In genomic region chr5:132176987-132177386, GRCh38 we compare ENCODE assay signal across 10 cellular contexts. TPM values are rescaled to one million over a fixed set of nuclear protein-coding genes. Genes with fewer than 3 reads are reported as not detected.
DNase-seq lines count a peak whose midpoint lies in the region; ATAC-seq and TF ChIP-seq lines count a peak whose summit lies in the region.
"Had no signal": no experiment of that assay in that cellular context is flagged by ENCODE, and none has a peak within 500 bp of the region (broad histone marks: within the 10 kb centered on the region; RNA-seq: fewer than 3 reads in every experiment).

No MANE protein-coding gene starts in this region.

- no peak overlapping the region for H3K4me3 ChIP-seq in breast epithelium
- H3K4me3 ChIP-seq in dorsolateral prefrontal cortex: no peak overlapping the region

- H3K4me3 Mint-ChIP-seq in MCF 10A (ENCODE audit: unreplicated experiment): no peak overlapping the region
- H3K4me3 Mint-ChIP-seq in IgD-negative memory B cell: peak overlapping the region; percentile 34 to 90 (median 76)
- no peak overlapping the region for H3K4me3 Mint-ChIP-seq in activated CD8-positive, alpha-beta T cell treated with anti-CD3 and anti-CD28 coated beads, Interleukin-2, amount 10 ng/mL, durations not matched to agents 7 days and 5 days
- H3K4me3 Mint-ChIP-seq in CD4-positive, alpha-beta T cell: no peak overlapping the region

- H3K27ac Mint-ChIP-seq in MCF 10A (ENCODE audit: low read depth, unreplicated experiment) (no peak overlapping the region), IgD-negative memory B cell (no peak overlapping the region)
- H3K27ac Mint-ChIP-seq in activated CD8-positive, alpha-beta T cell treated with anti-CD3 and anti-CD28 coated beads, Interleukin-2, amount 10 ng/mL, durations not matched to agents 7 days and 5 days: peak overlapping the region; percentile 25
- H3K27ac Mint-ChIP-seq in CD4-positive, alpha-beta T cell: no peak overlapping the region

- intact Hi-C loops in MCF 10A (cut with micrococcal nuclease): no loop called here
- intact Hi-C loops in breast epithelium (cut with DNase I; ENCODE audit: low total_unique reads): no loop called here
- intact Hi-C loops in dorsolateral prefrontal cortex (cut with DNase I): no loop called here
- intact Hi-C loops in CD4-positive, alpha-beta T cell (cut with DNase I, micrococcal nuclease): no loop called here

- CTCF ChIA-PET in MCF 10A (lab: Yijun Ruan, JAX): interaction anchor here (0.7 to 5.5 kb wide), 6 partner anchors 12 to 324 kb away, joined by 3 to 68 read pairs (median 6); no protein-coding TSS in a partner anchor
- CTCF ChIA-PET in activated CD8-positive, alpha-beta T cell treated with anti-CD3 and anti-CD28 coated beads, Interleukin-2, amount 10 ng/mL, durations not matched to agents 7 days and 5 days (lab: Charles Lee): interaction anchor here (1.0 to 1.7 kb wide), 2 partner anchors 13 to 24 kb away, joined by 3 to 5 read pairs; no protein-coding TSS in a partner anchor
- CTCF ChIA-PET in CD4-positive, alpha-beta T cell (lab: Charles Lee): no interaction called here

- H3K9me3 ChIP-seq in breast epithelium: no peaks in the 10 kb centered on the region
- H3K9me3 ChIP-seq in CD4-positive, alpha-beta T cell (ENCODE audit: control insufficient read depth, low read length): no peaks in the 10 kb centered on the region

- no peaks in the 10 kb centered on the region for H3K36me3 Mint-ChIP-seq in MCF 10A (ENCODE audit: insufficient read depth, unreplicated experiment)
- H3K36me3 Mint-ChIP-seq in IgD-negative memory B cell: no peaks in the 10 kb centered on the region
- no peaks in the 10 kb centered on the region for H3K36me3 Mint-ChIP-seq in activated CD8-positive, alpha-beta T cell treated with anti-CD3 and anti-CD28 coated beads, Interleukin-2, amount 10 ng/mL, durations not matched to agents 7 days and 5 days (ENCODE audit: low read depth)
- H3K36me3 Mint-ChIP-seq in CD4-positive, alpha-beta T cell (ENCODE audit: low read depth): no peaks in the 10 kb centered on the region

- no peaks in the 10 kb centered on the region for H3K27me3 ChIP-seq in breast epithelium
- H3K27me3 ChIP-seq in dorsolateral prefrontal cortex: no peaks in the 10 kb centered on the region
- no peaks in the 10 kb centered on the region for H3K27me3 ChIP-seq in CD4-positive, alpha-beta T cell (ENCODE audit: control insufficient read depth, insufficient read depth, low read length)

- H3K27ac ChIP-seq in breast epithelium: no peak overlapping the region
- no peak overlapping the region for H3K27ac ChIP-seq in dorsolateral prefrontal cortex
- H3K27ac ChIP-seq in CD4-positive, alpha-beta T cell (ENCODE audit: low read depth, low read length): no peak overlapping the region

- no peak for TF ChIP-seq POLR2A in breast epithelium (IDR thresholded peaks at IDR 0.05)

- POLR2A ChIA-PET in MCF 10A (lab: Yijun Ruan, JAX): no interaction called here
- POLR2A ChIA-PET in activated CD8-positive, alpha-beta T cell treated with anti-CD3 and anti-CD28 coated beads, Interleukin-2, amount 10 ng/mL, durations not matched to agents 7 days and 5 days (lab: Charles Lee): no interaction called here
- POLR2A ChIA-PET in CD4-positive, alpha-beta T cell (lab: Charles Lee): interaction anchor here (0.7 kb wide), 1 partner anchor 625 kb away, joined by 3 read pairs; no protein-coding TSS in a partner anchor

- no peaks in the 10 kb centered on the region for H3K9me3 Mint-ChIP-seq in MCF 10A (ENCODE audit: unreplicated experiment)
- H3K9me3 Mint-ChIP-seq in IgD-negative memory B cell: no peaks in the 10 kb centered on the region
- no peaks in the 10 kb centered on the region for H3K9me3 Mint-ChIP-seq in activated CD8-positive, alpha-beta T cell treated with anti-CD3 and anti-CD28 coated beads, Interleukin-2, amount 10 ng/mL, durations not matched to agents 7 days and 5 days (ENCODE audit: insufficient read depth)
- H3K9me3 Mint-ChIP-seq in CD4-positive, alpha-beta T cell: no peaks in the 10 kb centered on the region

- DNase-seq in MCF 10A (ENCODE audit: unreplicated experiment) (peak; percentile 28), breast epithelium (ENCODE audit: low spot score in 2 of 2) (no peak), stromal cell of bone marrow (ENCODE audit: low read depth) (peak; percentile 10), GM19240 (ENCODE audit: insufficient read length, low spot score) (no peak), dorsolateral prefrontal cortex (no peak)
- no peak for DNase-seq in activated CD8-positive, alpha-beta T cell treated with anti-CD3 and anti-CD28 coated beads, Interleukin-2, amount 10 ng/mL, durations not matched to agents 7 days and 5 days
- DNase-seq in CD4-positive, alpha-beta T cell: no peak
- DNase-seq: activated naive CD4-positive, alpha-beta T cell treated with anti-CD3 and anti-CD28 coated beads, Interleukin-2, amount 50 U/mL, for 16 hours; DMS153 had no signal

- no TSS peak for BruUV-seq in MCF 10A (replicated peaks; lab: Mats Ljungman, UMichigan)

- H3K4me1 Mint-ChIP-seq in MCF 10A (ENCODE audit: insufficient read depth, unreplicated experiment) (peaks cover 9% of the 10 kb centered on the region), IgD-negative memory B cell (peaks cover 13 to 17% (median 16%) of the 10 kb centered on the region in 3 donors)
- peaks cover 37% of the 10 kb centered on the region for H3K4me1 Mint-ChIP-seq in activated CD8-positive, alpha-beta T cell treated with anti-CD3 and anti-CD28 coated beads, Interleukin-2, amount 10 ng/mL, durations not matched to agents 7 days and 5 days (ENCODE audit: low read depth)
- peaks cover 17% of the 10 kb centered on the region for H3K4me1 Mint-ChIP-seq in CD4-positive, alpha-beta T cell (ENCODE audit: low read depth)

- H3K4me1 ChIP-seq in breast epithelium: no peaks in the 10 kb centered on the region

- H3K36me3 ChIP-seq in breast epithelium: no peaks in the 10 kb centered on the region

- ATAC-seq in activated CD8-positive, alpha-beta T cell treated with anti-CD3 and anti-CD28 coated beads, Interleukin-2, amount 10 ng/mL, durations not matched to agents 7 days and 5 days: peak; percentile 52
- no peak for ATAC-seq in CD4-positive, alpha-beta T cell (ENCODE audit: poor library complexity)

- H3K27me3 Mint-ChIP-seq in MCF 10A (ENCODE audit: insufficient read depth, unreplicated experiment) (no peaks in the 10 kb centered on the region), IgD-negative memory B cell (no peaks in the 10 kb centered on the region)
- peaks cover 7% of the 10 kb centered on the region for H3K27me3 Mint-ChIP-seq in activated CD8-positive, alpha-beta T cell treated with anti-CD3 and anti-CD28 coated beads, Interleukin-2, amount 10 ng/mL, durations not matched to agents 7 days and 5 days (ENCODE audit: low read depth)
- no peaks in the 10 kb centered on the region for H3K27me3 Mint-ChIP-seq in CD4-positive, alpha-beta T cell

- peak; percentile 32 for TF ChIP-seq CTCF in MCF 10A (IDR thresholded peaks at IDR 0.05; ENCODE audit: unreplicated experiment)
- no peak for TF ChIP-seq CTCF in breast epithelium (IDR thresholded peaks at IDR 0.05)
- TF ChIP-seq CTCF in dorsolateral prefrontal cortex (IDR thresholded peaks at IDR 0.05 in 54 of 56, conservative IDR thresholded peaks at IDR 0.05 in 2 of 56; ENCODE audit: low read depth in 1 of 56, partially characterized antibody in 56 of 56): no peak
- no peak for TF ChIP-seq CTCF in CD4-positive, alpha-beta T cell (IDR thresholded peaks at IDR 0.05)

RNA-seq across cellular contexts. Expression of gene P4HA2, which starts 50.7 kb away (rescaled TPM):
- total RNA-seq in MCF 10A (2022): 53.1 and 91.1 TPM in 2 replicates
- 10 to 100 TPM; 21.8 to 34.8 (median 26.2) TPM for total RNA-seq in breast epithelium
- 0.26 TPM for polyA plus RNA-seq in IgD-negative memory B cell
- 10 to 100 TPM; 11.4 to 13.5 TPM for total RNA-seq in activated CD8-positive, alpha-beta T cell treated with anti-CD3 and anti-CD28 coated beads, Interleukin-2, amount 10 ng/mL, durations not matched to agents 7 days and 5 days
- 10 to 100 TPM; 11.8 to 97.5 (median 27.5) TPM for total RNA-seq in dorsolateral prefrontal cortex
- not detected for total RNA-seq in CD4-positive, alpha-beta T cell

Comparison
In these comparisons a context has a peak if more than half of its experiments do, and no peak if none do; other contexts are left out.
1. DNase-seq: peak in MCF 10A (single experiment) and stromal cell of bone marrow (single experiment); none in breast epithelium (0 of 2), activated CD8-positive, alpha-beta T cell treated with anti-CD3 and anti-CD28 coated beads, Interleukin-2, amount 10 ng/mL, durations not matched to agents 7 days and 5 days (single experiment), GM19240 (single experiment), dorsolateral prefrontal cortex (0 of 10) and CD4-positive, alpha-beta T cell (0 of 10).
2. H3K4me3 Mint-ChIP-seq: peak in IgD-negative memory B cell (4 of 4); none in MCF 10A (single experiment), activated CD8-positive, alpha-beta T cell treated with anti-CD3 and anti-CD28 coated beads, Interleukin-2, amount 10 ng/mL, durations not matched to agents 7 days and 5 days (single experiment) and CD4-positive, alpha-beta T cell (single experiment).
3. RNA of gene P4HA2, which starts 50.7 kb away (total RNA-seq): 53.1 to 91.1 TPM in MCF 10A, 11.8 to 97.5 TPM in dorsolateral prefrontal cortex, 21.8 to 34.8 TPM in breast epithelium and 11.4 to 13.5 TPM in activated CD8-positive, alpha-beta T cell treated with anti-CD3 and anti-CD28 coated beads, Interleukin-2, amount 10 ng/mL, durations not matched to agents 7 days and 5 days; not detected in CD4-positive, alpha-beta T cell; every median in the first group is over 10 times any median in the second.